In the genomic region with DNA sequence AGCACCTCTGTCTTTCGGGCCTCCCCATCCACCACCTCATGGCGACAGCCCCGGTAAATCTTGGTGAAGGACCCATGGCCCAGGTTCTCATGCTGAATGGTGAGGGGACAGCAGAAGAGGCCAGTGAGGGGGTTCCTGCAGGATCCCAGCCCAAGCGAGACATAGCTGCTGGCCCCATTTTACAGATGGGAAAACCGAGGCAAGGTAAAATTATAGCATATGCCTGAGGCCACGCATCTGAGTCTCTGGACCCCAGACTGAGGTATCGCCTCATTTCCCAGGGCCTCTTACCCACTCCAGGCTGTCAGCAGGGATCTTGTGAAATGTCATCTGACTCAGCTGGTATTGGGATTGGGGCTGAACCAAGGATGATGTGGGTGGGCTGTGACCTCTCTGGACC, we compare ENCODE assay signal across 25 cellular contexts. TPM values are rescaled to one million over a fixed set of nuclear protein-coding genes. Genes with fewer than 3 reads are reported as not detected.
A peak's percentile ranks its signal among the peaks of the same experiment; 100 is the strongest.
DNase-seq lines count a peak whose midpoint lies in the region; ATAC-seq and TF ChIP-seq lines count a peak whose summit lies in the region.
"Had no signal": no experiment of that assay in that cellular context is flagged by ENCODE, and none has a peak within 500 bp of the region (broad histone marks: within the 10 kb centered on the region; RNA-seq: fewer than 3 reads in every experiment).

No MANE protein-coding gene starts in this region.

- H3K9me3 Mint-ChIP-seq in activated T-cell treated with anti-CD3 and anti-CD28 coated beads, Interleukin-2, amount 50 U/mL, for 72 hours: no peaks in the 10 kb centered on the region
- peaks cover 4% of the 10 kb centered on the region for H3K9me3 Mint-ChIP-seq in activated T-helper 1 cell treated with anti-CD3 and anti-CD28 coated beads, Interleukin-12 subunit alpha, Interleukin-12 subunit beta, Interleukin-2, Interleukin-4 antibody, amounts not matched to agents 30 ng/mL and 10 ng/mL and 1 ng/mL, durations not matched to agents 14 hours and 24 hours and 36 hours
- H3K9me3 Mint-ChIP-seq in naive thymus-derived CD4-positive, alpha-beta T cell: peaks cover 0 to 3% (median 0%) of the 10 kb centered on the region in 11 donors
- H3K9me3 Mint-ChIP-seq: H9, HFFc6 had no signal

- CTCF ChIA-PET in naive thymus-derived CD4-positive, alpha-beta T cell (lab: Charles Lee): interaction anchor here (0.7 kb wide), 1 partner anchor 50 kb away, joined by 6 read pairs; no protein-coding TSS in a partner anchor

- H3K27me3 Mint-ChIP-seq in activated T-cell treated with anti-CD3 and anti-CD28 coated beads, Interleukin-2, amount 50 U/mL, for 72 hours (ENCODE audit: low read depth): no peaks in the 10 kb centered on the region
- no peaks in the 10 kb centered on the region for H3K27me3 Mint-ChIP-seq in activated T-helper 1 cell treated with anti-CD3 and anti-CD28 coated beads, Interleukin-12 subunit alpha, Interleukin-12 subunit beta, Interleukin-2, Interleukin-4 antibody, amounts not matched to agents 30 ng/mL and 10 ng/mL and 1 ng/mL, durations not matched to agents 14 hours and 24 hours and 36 hours (ENCODE audit: insufficient read depth)
- H3K27me3 Mint-ChIP-seq in naive thymus-derived CD4-positive, alpha-beta T cell: no peaks in the 10 kb centered on the region

- ATAC-seq in activated T-cell treated with anti-CD3 and anti-CD28 coated beads, Interleukin-2, amount 50 U/mL, for 72 hours (replicated peaks in 1 of 2): no peak
- ATAC-seq in naive thymus-derived CD4-positive, alpha-beta T cell: no peak
- ATAC-seq: PC-3 had no signal

- H3K4me1 Mint-ChIP-seq in activated T-cell treated with anti-CD3 and anti-CD28 coated beads, Interleukin-2, amount 50 U/mL, for 72 hours (ENCODE audit: low read depth): peaks cover 15% of the 10 kb centered on the region
- H3K4me1 Mint-ChIP-seq in activated T-helper 1 cell treated with anti-CD3 and anti-CD28 coated beads, Interleukin-12 subunit alpha, Interleukin-12 subunit beta, Interleukin-2, Interleukin-4 antibody, amounts not matched to agents 30 ng/mL and 10 ng/mL and 1 ng/mL, durations not matched to agents 14 hours and 24 hours and 36 hours (ENCODE audit: low read depth): peaks cover 24% of the 10 kb centered on the region
- peaks cover 14 to 47% (median 24%) of the 10 kb centered on the region in 7 donors for H3K4me1 Mint-ChIP-seq in naive thymus-derived CD4-positive, alpha-beta T cell

- WGBS in spleen, 5 donors: 92 to 98% (median 97%) methylated on average over 7 of the region's 7 CpGs

- peaks cover 0 to under 1% of the 10 kb centered on the region in 2 donors for H3K4me1 ChIP-seq in naive thymus-derived CD4-positive, alpha-beta T cell (ENCODE audit: control insufficient read depth in 2 of 2, insufficient read depth in 2 of 2, low read length in 2 of 2)
- peaks cover 0 to 33% (median 5%) of the 10 kb centered on the region in 6 donors for H3K4me1 ChIP-seq in spleen

- peaks cover 35 to 97% (median 49%) of the 10 kb centered on the region in 3 experiments for H3K36me3 ChIP-seq in naive thymus-derived CD4-positive, alpha-beta T cell (ENCODE audit: control insufficient read depth in 2 of 3, insufficient read depth in 3 of 3, low read length in 3 of 3)
- peaks cover 8 to 100% (median 99%) of the 10 kb centered on the region in 6 donors for H3K36me3 ChIP-seq in spleen

- TF ChIP-seq POLR2A in spleen (IDR thresholded peaks at IDR 0.05): no peak

- H3K9me3 ChIP-seq in naive thymus-derived CD4-positive, alpha-beta T cell (ENCODE audit: control insufficient read depth in 2 of 3, low read length in 3 of 3): no peaks in the 10 kb centered on the region
- no peaks in the 10 kb centered on the region for H3K9me3 ChIP-seq in spleen

- H3K27ac ChIP-seq in naive thymus-derived CD4-positive, alpha-beta T cell (ENCODE audit: low read depth, low read length): peak overlapping the region; percentile 34
- no peak overlapping the region for H3K27ac ChIP-seq in spleen

- no peak overlapping the region for H3K4me3 Mint-ChIP-seq in activated T-cell treated with anti-CD3 and anti-CD28 coated beads, Interleukin-2, amount 50 U/mL, for 72 hours
- no peak overlapping the region for H3K4me3 Mint-ChIP-seq in activated T-helper 1 cell treated with anti-CD3 and anti-CD28 coated beads, Interleukin-12 subunit alpha, Interleukin-12 subunit beta, Interleukin-2, Interleukin-4 antibody, amounts not matched to agents 30 ng/mL and 10 ng/mL and 1 ng/mL, durations not matched to agents 14 hours and 24 hours and 36 hours
- H3K4me3 Mint-ChIP-seq in naive thymus-derived CD4-positive, alpha-beta T cell: no peak overlapping the region
- H3K4me3 Mint-ChIP-seq: H9, HFFc6 had no signal

- H3K36me3 Mint-ChIP-seq in activated T-cell treated with anti-CD3 and anti-CD28 coated beads, Interleukin-2, amount 50 U/mL, for 72 hours (ENCODE audit: insufficient read depth in 2 of 2): peaks cover 24 to 40% of the 10 kb centered on the region in 2 donors
- peaks cover 64% of the 10 kb centered on the region for H3K36me3 Mint-ChIP-seq in activated T-helper 1 cell treated with anti-CD3 and anti-CD28 coated beads, Interleukin-12 subunit alpha, Interleukin-12 subunit beta, Interleukin-2, Interleukin-4 antibody, amounts not matched to agents 30 ng/mL and 10 ng/mL and 1 ng/mL, durations not matched to agents 14 hours and 24 hours and 36 hours (ENCODE audit: low read depth)
- H3K36me3 Mint-ChIP-seq in naive thymus-derived CD4-positive, alpha-beta T cell: peaks cover 17 to 56% (median 26%) of the 10 kb centered on the region in 5 donors

- TF ChIP-seq CTCF in spleen (IDR thresholded peaks at IDR 0.05 in 8 of 11, conservative IDR thresholded peaks at IDR 0.05 in 3 of 11): no peak

- no peaks in the 10 kb centered on the region for H3K27me3 ChIP-seq in naive thymus-derived CD4-positive, alpha-beta T cell (ENCODE audit: control insufficient read depth in 2 of 2, insufficient read depth in 2 of 2, low read length in 2 of 2)
- H3K27me3 ChIP-seq in spleen (replicated peaks in 1 of 7): no peaks in the 10 kb centered on the region

- POLR2A ChIA-PET in naive thymus-derived CD4-positive, alpha-beta T cell (lab: Charles Lee): interaction anchor here (1.3 kb wide), 1 partner anchor 21 kb away, joined by 4 read pairs; a partner anchor contains a TSS

- no peak overlapping the region for H3K4me3 ChIP-seq in naive thymus-derived CD4-positive, alpha-beta T cell (ENCODE audit: low read length)
- no peak overlapping the region for H3K4me3 ChIP-seq in spleen

- intact Hi-C loops in activated T-helper 1 cell treated with anti-CD3 and anti-CD28 coated beads, Interleukin-12 subunit alpha, Interleukin-12 subunit beta, Interleukin-2, Interleukin-4 antibody, amounts not matched to agents 30 ng/mL and 10 ng/mL and 1 ng/mL, durations not matched to agents 14 hours and 24 hours and 36 hours (cut with micrococcal nuclease): no loop called here
- intact Hi-C loops in naive thymus-derived CD4-positive, alpha-beta T cell (cut with micrococcal nuclease): no loop called here
- intact Hi-C loops in cardiac septum (cut with DNase I): no loop called here
- intact Hi-C loops in spleen (cut with DNase I; ENCODE audit: low total_unique reads): no loop called here

- H3K27ac Mint-ChIP-seq in activated T-cell treated with anti-CD3 and anti-CD28 coated beads, Interleukin-2, amount 50 U/mL, for 72 hours: peak overlapping the region; percentile 50
- H3K27ac Mint-ChIP-seq in activated T-helper 1 cell treated with anti-CD3 and anti-CD28 coated beads, Interleukin-12 subunit alpha, Interleukin-12 subunit beta, Interleukin-2, Interleukin-4 antibody, amounts not matched to agents 30 ng/mL and 10 ng/mL and 1 ng/mL, durations not matched to agents 14 hours and 24 hours and 36 hours: peak overlapping the region; percentile 84
- H3K27ac Mint-ChIP-seq in naive thymus-derived CD4-positive, alpha-beta T cell: peak overlapping the region in 5 of 9 donors; percentile 9 to 59 (median 39)
- H3K27ac Mint-ChIP-seq: H9, HFFc6 had no signal

- DNase-seq in activated T-cell treated with anti-CD3 and anti-CD28 coated beads, Interleukin-2, amount 50 U/mL, for 72 hours: no peak
- no peak for DNase-seq in activated T-cell treated with anti-CD3 and anti-CD28 coated beads for 4 hours
- DNase-seq in activated T-helper 1 cell treated with anti-CD3 and anti-CD28 coated beads, Interleukin-12 subunit alpha, Interleukin-12 subunit beta, Interleukin-2, Interleukin-4 antibody, amounts not matched to agents 30 ng/mL and 10 ng/mL and 1 ng/mL, durations not matched to agents 14 hours and 24 hours and 36 hours (ENCODE audit: low spot score): no peak
- no peak for DNase-seq in naive thymus-derived CD4-positive, alpha-beta T cell
- no peak for DNase-seq in NK-92 treated with Interleukin-12 subunit alpha and Interleukin-12 subunit beta, amount 100 ng/mL, for 24 hours (lab: John Stamatoyannopoulos, UW)
- DNase-seq in cardiac septum (ENCODE audit: low spot score): no peak
- no peak for DNase-seq in spleen
- DNase-seq: AML-193, C1 segment of cervical spinal cord, DMS79, H9, HFFc6, Kasumi-1, MM.1S, NCI-H1048, NCI-H1417 treated with DMSO at 0.1 percent for 48 hours, NCI-H187, NCI-H446 treated with DMSO at 0.1 percent for 48 hours, NCI-H526 treated with DMSO at 0.1 percent for 48 hours, PC-3, Right ventricle myocardium superior had no signal

RNA-seq across cellular contexts. Expression of a gene that starts 9.8 kb away (rescaled TPM):
- 100 to 1,000 TPM; 235 to 247 TPM for total RNA-seq in activated T-cell treated with anti-CD3 and anti-CD28 coated beads, Interleukin-2, amount 50 U/mL, for 72 hours
- 222 and 227 TPM in 2 replicates for total RNA-seq in activated T-helper 1 cell treated with anti-CD3 and anti-CD28 coated beads, Interleukin-12 subunit alpha, Interleukin-12 subunit beta, Interleukin-2, Interleukin-4 antibody, amounts not matched to agents 30 ng/mL and 10 ng/mL and 1 ng/mL, durations not matched to agents 14 hours and 24 hours and 36 hours
- 100 to 1,000 TPM; 154 to 296 (median 202) TPM for total RNA-seq in naive thymus-derived CD4-positive, alpha-beta T cell
- 100 to 1,000 TPM; 125 to 153 TPM for polyA plus RNA-seq in naive thymus-derived CD4-positive, alpha-beta T cell
- total RNA-seq in cardiac septum (6.2 TPM), spleen (100 to 1,000 TPM in 5 of 7 donors, 10 to 100 TPM in 2; 64.3 to 203 (median 147) TPM)
- polyA plus RNA-seq in spleen: 10 to 100 TPM; 30.6 to 81.1 (median 58.2) TPM

RNA-seq across cellular contexts. Expression of a gene that starts 16.7 kb away (rescaled TPM):
- total RNA-seq in activated T-cell treated with anti-CD3 and anti-CD28 coated beads, Interleukin-2, amount 50 U/mL, for 72 hours: 10 to 100 TPM in 1 of 2 donors, 1 to 10 TPM in 1; 6.8 to 12.5 TPM
- 8.7 and 9.3 TPM in 2 replicates for total RNA-seq in activated T-helper 1 cell treated with anti-CD3 and anti-CD28 coated beads, Interleukin-12 subunit alpha, Interleukin-12 subunit beta, Interleukin-2, Interleukin-4 antibody, amounts not matched to agents 30 ng/mL and 10 ng/mL and 1 ng/mL, durations not matched to agents 14 hours and 24 hours and 36 hours
- total RNA-seq in naive thymus-derived CD4-positive, alpha-beta T cell: 10 to 100 TPM in 1 of 5 experiments, 1 to 10 TPM in 4; 5.5 to 11.1 (median 8.2) TPM
- 1 to 10 TPM; 2.0 to 6.0 TPM for polyA plus RNA-seq in naive thymus-derived CD4-positive, alpha-beta T cell
- not detected for total RNA-seq in cardiac septum
- 1 to 10 TPM; 2.1 to 6.3 (median 3.4) TPM for total RNA-seq in spleen
- polyA plus RNA-seq in spleen: 1 to 10 TPM; 2.1 to 3.2 (median 2.6) TPM
- total RNA-seq: A172, HFFc6, PC-3, Right ventricle myocardium superior, RPMI7951, SK-MEL-5 had no signal
- polyA plus RNA-seq: AG04450 had no signal

RNA-seq across cellular contexts. Expression of a gene that starts 21.7 kb away (rescaled TPM):
- total RNA-seq in activated T-cell treated with anti-CD3 and anti-CD28 coated beads, Interleukin-2, amount 50 U/mL, for 72 hours: 1,000 to 10,000 TPM; 2,983 to 3,463 TPM
- total RNA-seq in activated T-helper 1 cell treated with anti-CD3 and anti-CD28 coated beads, Interleukin-12 subunit alpha, Interleukin-12 subunit beta, Interleukin-2, Interleukin-4 antibody, amounts not matched to agents 30 ng/mL and 10 ng/mL and 1 ng/mL, durations not matched to agents 14 hours and 24 hours and 36 hours: 2,494 and 2,556 TPM in 2 replicates
- total RNA-seq in naive thymus-derived CD4-positive, alpha-beta T cell: 1,000 to 10,000 TPM; 2,413 to 3,932 (median 3,224) TPM
- 1,000 to 10,000 TPM; 4,242 to 4,833 TPM for polyA plus RNA-seq in naive thymus-derived CD4-positive, alpha-beta T cell
- total RNA-seq in cardiac septum (669 TPM), spleen (1,000 to 10,000 TPM; 1,310 to 2,382 (median 1,642) TPM)
- 1,000 to 10,000 TPM; 4,642 to 6,872 (median 5,294) TPM for polyA plus RNA-seq in spleen

RNA-seq across cellular contexts. Expression of a gene that starts 33.8 kb away (rescaled TPM):
- total RNA-seq in activated T-cell treated with anti-CD3 and anti-CD28 coated beads, Interleukin-2, amount 50 U/mL, for 72 hours: 1 to 10 TPM; 2.0 to 3.3 TPM
- 1.1 TPM in 2 replicates for total RNA-seq in activated T-helper 1 cell treated with anti-CD3 and anti-CD28 coated beads, Interleukin-12 subunit alpha, Interleukin-12 subunit beta, Interleukin-2, Interleukin-4 antibody, amounts not matched to agents 30 ng/mL and 10 ng/mL and 1 ng/mL, durations not matched to agents 14 hours and 24 hours and 36 hours
- total RNA-seq in naive thymus-derived CD4-positive, alpha-beta T cell: 1 to 10 TPM; 1.2 to 4.1 (median 3.6) TPM
- polyA plus RNA-seq in naive thymus-derived CD4-positive, alpha-beta T cell: 1 to 10 TPM; 2.0 to 2.9 TPM
- total RNA-seq in cardiac septum (not detected), spleen (under 1 TPM in 5 of 7 donors, not detected in 2; 0.27 to 0.44 (median 0.32) TPM)
- under 1 TPM; 0.19 to 0.52 (median 0.30) TPM for polyA plus RNA-seq in spleen
- total RNA-seq: A172, HFFc6, PC-3, Right ventricle myocardium superior, RPMI7951, SK-MEL-5 had no signal
- polyA plus RNA-seq: AG04450 had no signal

RNA-seq across cellular contexts. Expression of a gene that starts 43.0 kb away (rescaled TPM):
- total RNA-seq in activated T-cell treated with anti-CD3 and anti-CD28 coated beads, Interleukin-2, amount 50 U/mL, for 72 hours: under 1 TPM in 1 of 2 donors, not detected in 1; 0.36 TPM
- total RNA-seq in activated T-helper 1 cell treated with anti-CD3 and anti-CD28 coated beads, Interleukin-12 subunit alpha, Interleukin-12 subunit beta, Interleukin-2, Interleukin-4 antibody, amounts not matched to agents 30 ng/mL and 10 ng/mL and 1 ng/mL, durations not matched to agents 14 hours and 24 hours and 36 hours: not detected in 2 replicates
- total RNA-seq in naive thymus-derived CD4-positive, alpha-beta T cell: under 1 TPM in 2 of 5 experiments, not detected in 3; 0.53 to 0.96 TPM
- polyA plus RNA-seq in naive thymus-derived CD4-positive, alpha-beta T cell: 1 to 10 TPM in 1 of 2 donors, under 1 TPM in 1; 0.43 to 1.0 TPM
- total RNA-seq in cardiac septum (not detected), spleen (1 to 10 TPM in 2 of 7 donors, under 1 TPM in 3, not detected in 2; 0.36 to 1.6 (median 0.88) TPM)
- under 1 TPM in 2 of 3 donors, not detected in 1; 0.05 to 0.16 TPM for polyA plus RNA-seq in spleen
- total RNA-seq: A172, HFFc6, Right ventricle myocardium superior, SK-MEL-5 had no signal
- polyA plus RNA-seq: AG04450 had no signal
